21 cellular contexts compared by ENCODE assay signal in genomic region chr20:50037575-50037974, GRCh38.
"Had no signal": no experiment of that assay in that cellular context is flagged by ENCODE, and none has a peak within 500 bp of the region (broad histone marks: within the 10 kb centered on the region; RNA-seq: fewer than 3 reads in every experiment).

No MANE protein-coding gene starts in this region.

- H3K36me3 ChIP-seq: neutrophil, ovary, right atrium auricular region, tibial nerve had no signal

- H3K4me2 ChIP-seq: hepatocyte, smooth muscle cell had no signal

- H3K4me3 ChIP-seq: hepatocyte, lung, ovary, right atrium auricular region, smooth muscle cell, testis, tibial nerve had no signal

- H3K27me3 ChIP-seq: hepatocyte, neutrophil, ovary, right atrium auricular region, testis, tibial nerve had no signal

- ATAC-seq: left colon; left ventricle myocardium superior; stimulated activated naive B cell treated with anti-CD40 and anti-IgM and Interleukin-4, amounts not matched to agents 10 μg/mL and 1 μg/mL and 100 μg/mL, for 72 hours; stimulated activated naive CD8-positive, alpha-beta T cell treated with anti-CD3 and anti-CD28 coated beads, Interleukin-15, amount 100 ng/mL, for 72 hours had no signal

- H3K9me3 ChIP-seq: neutrophil, ovary, right atrium auricular region, testis, tibial nerve had no signal

- H3K27ac ChIP-seq: hepatocyte, neutrophil, ovary, right atrium auricular region, testis, tibial nerve had no signal

- H2AFZ ChIP-seq: hepatocyte had no signal

- H3K79me2 ChIP-seq: hepatocyte had no signal

- DNase-seq: cerebellar nuclear complex; dermis blood vessel endothelial cell; endodermal cell; foreskin melanocyte; head of caudate nucleus; kidney; left colon; left ventricle myocardium superior; mesendoderm; naive B cell; ovary; stimulated activated CD4-positive, alpha-beta T cell treated with anti-CD3 and anti-CD28 coated beads, Interleukin-4, amount 100 ng/mL, for 24 hours; stimulated activated naive B cell treated with anti-CD40 and anti-IgM and Interleukin-4, amounts not matched to agents 10 μg/mL and 1 μg/mL and 100 μg/mL, for 72 hours; stimulated activated naive CD8-positive, alpha-beta T cell treated with anti-CD3 and anti-CD28 coated beads, Interleukin-15, amount 100 ng/mL, for 72 hours; testis had no signal
